Comparison of ENCODE assay signal across 8 cellular contexts in genomic region chr11:123707606-123708205, GRCh38.
DNase-seq lines count a peak whose midpoint lies in the region; ATAC-seq and TF ChIP-seq lines count a peak whose summit lies in the region.

No MANE protein-coding gene starts in this region.

- no peak for ATAC-seq in GM21737 (IDR thresholded peaks at IDR 0.05; ENCODE audit: unreplicated experiment)

- TF ChIP-seq CTCF in GM13977 (IDR thresholded peaks at IDR 0.05; ENCODE audit: extremely low read depth, insufficient read depth, missing control alignments), result peak; percentile 82
- peak; percentile 92 for TF ChIP-seq CTCF in NB4 (IDR thresholded peaks at IDR 0.05; ENCODE audit: low read depth, low read length)

- TF ChIP-seq POLR2A in NB4 (IDR thresholded peaks at IDR 0.05; ENCODE audit: extremely low read depth, insufficient read length), result no peak

- in situ Hi-C loops in GM13977 (cut with MboI; ENCODE audit: low pct_unique_long_range_greater_than_20kb, low sequenced_read_pairs, unreplicated experiment), result no loop called here

- no peak overlapping the region for H3K4me3 ChIP-seq in NB4 (ENCODE audit: low read depth, low read length)

- DNase-seq in AG08396 (ENCODE audit: low spot score), result peak; percentile 57
- DNase-seq in GM13977 (ENCODE audit: low spot score), result peak; percentile 65
- DNase-seq in NB4 (ENCODE audit: low read depth), result peak; percentile 78
- peak in 4 of 5 donors; percentile 14 to 44 (median 30) for DNase-seq in T-helper 1 cell
- DNase-seq in anterior cingulate cortex (lab: John Stamatoyannopoulos, UW), result peak in 38 of 58 donors; percentile 3 to 79 (median 28)
- peak; percentile 28 to 41 for DNase-seq in hippocampal formation (lab: John Stamatoyannopoulos, UW)
- DNase-seq in stimulated activated CD4-positive, alpha-beta T cell treated with anti-CD3 and anti-CD28 coated beads, Interleukin-12 subunit alpha, Interleukin-12 subunit beta, amount 100 ng/mL, for 24 hours (ENCODE audit: low read depth in 2 of 2), result peak; percentile 15 to 40

Comparison
In these comparisons a context has a peak if more than half of its experiments do, and no peak if none do; other contexts are left out.
1. DNase-seq: peak in every context shown above with its lines; median percentile 78 in NB4; 65 in GM13977; 57 in AG08396; 34 in hippocampal formation; 30 in T-helper 1 cell; 28 in anterior cingulate cortex; 28 in stimulated activated CD4-positive, alpha-beta T cell treated with anti-CD3 and anti-CD28 coated beads, Interleukin-12 subunit alpha, Interleukin-12 subunit beta, amount 100 ng/mL, for 24 hours.